In genomic region chr16:75622762-75623605, GRCh38 we compare ENCODE assay signal across 8 cellular contexts. TPM values are rescaled to one million over a fixed set of nuclear protein-coding genes. Genes with fewer than 3 reads are reported as not detected.
DNase-seq lines count a peak whose midpoint lies in the region; TF ChIP-seq lines count a peak whose summit lies in the region.

Gene ADAT1 (minus strand): TSS chr16:75623281. CDS start chr16:75620799, 2,482 bp downstream.

- peak within 1 kb of the TSS; percentile 55; the same call in 1 of the 2 replicates for H3K27ac ChIP-seq in MM.1S (ENCODE audit: low read length)
- peak within 1 kb of the TSS; percentile 87 for H3K27ac ChIP-seq in neural cell (ENCODE audit: low read length)
- H3K27ac ChIP-seq in stomach: peak within 1 kb of the TSS; percentile 87 to 98 (median 93)

- peak; percentile 96 to 98 for DNase-seq in HAP-1 (ENCODE audit: low spot score in 2 of 2)
- peak; percentile 94 for DNase-seq in MM.1S
- DNase-seq in SIG-M5 (lab: John Stamatoyannopoulos, UW): peak; percentile 68
- DNase-seq in activated gamma-delta T cell (lab: John Stamatoyannopoulos, UW): peak; percentile 94
- peak; percentile 95 for DNase-seq in fibroblast of the conjunctiva (ENCODE audit: low read depth)
- DNase-seq in stomach: peak; percentile 99

- no peaks in the 10 kb centered on the region for H3K27me3 ChIP-seq in HAP-1 (ENCODE audit: low read depth)
- no peaks in the 10 kb centered on the region for H3K27me3 ChIP-seq in MM.1S (replicated peaks; ENCODE audit: insufficient read depth, low read length)
- H3K27me3 ChIP-seq in neural cell (ENCODE audit: insufficient read depth, low read depth, low read length): no peaks in the 10 kb centered on the region
- H3K27me3 ChIP-seq in stomach: no peaks in the 10 kb centered on the region

- in situ Hi-C loops in HAP-1 (cut with MboI; ENCODE audit: low sequenced_read_pairs): no loop called here

- TF ChIP-seq CTCF in MM.1S (IDR thresholded peaks at IDR 0.05; ENCODE audit: low read length) (no peak), neural cell (IDR thresholded peaks at IDR 0.05; ENCODE audit: poor library complexity, severe bottlenecking) (no peak), stomach (IDR thresholded peaks at IDR 0.05) (peak in 1 of 7 experiments; percentile 4)

- intact Hi-C loops in stomach (cut with DNase I; ENCODE audit: low total_unique reads): no loop called here

- TF ChIP-seq RAD21 in neural cell (conservative IDR thresholded peaks at IDR 0.05): peak; percentile 29

- H3K36me3 ChIP-seq in ES-I3 (ENCODE audit: insufficient read depth, low read length): peaks cover 18% of the 10 kb centered on the region
- H3K36me3 ChIP-seq in HAP-1 (replicated peaks): peaks cover 37% of the 10 kb centered on the region
- H3K36me3 ChIP-seq in MM.1S (replicated peaks; ENCODE audit: insufficient read depth, low read length): no peaks in the 10 kb centered on the region
- peaks cover 2% of the 10 kb centered on the region for H3K36me3 ChIP-seq in neural cell (ENCODE audit: insufficient read depth, low read length)
- peaks cover 15 to 54% (median 52%) of the 10 kb centered on the region in 4 donors for H3K36me3 ChIP-seq in stomach

- H3F3A ChIP-seq in MM.1S (ENCODE audit: insufficient read depth, low read length) (peaks cover 3% of the 10 kb centered on the region; the same call in 1 of the 2 replicates), neural cell (ENCODE audit: insufficient read depth, low read length, poor library complexity, severe bottlenecking) (no peaks in the 10 kb centered on the region)

- H3K79me2 ChIP-seq in MM.1S (ENCODE audit: low read length) (peaks cover 5% of the 10 kb centered on the region), neural cell (replicated peaks; ENCODE audit: insufficient read depth, low read length) (peaks cover 4% of the 10 kb centered on the region)

- peak in 1 of 4 donors; percentile 21 for TF ChIP-seq POLR2A in stomach (IDR thresholded peaks at IDR 0.05)

- no peaks in the 10 kb centered on the region for H3K9me2 ChIP-seq in MM.1S (replicated peaks; ENCODE audit: insufficient read depth, low read length)
- H3K9me2 ChIP-seq in neural cell (ENCODE audit: insufficient read depth, low read length): no peaks in the 10 kb centered on the region

- peak within 1 kb of the TSS; percentile 73 for H3K9ac ChIP-seq in ES-I3 (ENCODE audit: low read depth, low read length)
- H3K9ac ChIP-seq in MM.1S (ENCODE audit: low read length): peak within 1 kb of the TSS; percentile 84
- H3K9ac ChIP-seq in neural cell (ENCODE audit: low read length): peak within 1 kb of the TSS; percentile 88

- peak within 1 kb of the TSS; percentile 61 for H3K4me2 ChIP-seq in MM.1S (ENCODE audit: low read depth, low read length)
- H3K4me2 ChIP-seq in neural cell (ENCODE audit: low read length): peak within 1 kb of the TSS; percentile 98

- H3K4me1 ChIP-seq in ES-I3 (ENCODE audit: insufficient read depth, low read length) (no peaks in the 10 kb centered on the region), HAP-1 (peaks cover 8% of the 10 kb centered on the region), MM.1S (ENCODE audit: low read length) (no peaks in the 10 kb centered on the region), stomach (peaks cover 12 to 31% (median 24%) of the 10 kb centered on the region in 4 donors)

- peak; percentile 44 for TF ChIP-seq EP300 in neural cell (conservative IDR thresholded peaks at IDR 0.05; ENCODE audit: poor library complexity, severe bottlenecking)
- no peak for TF ChIP-seq EP300 in stomach (IDR thresholded peaks at IDR 0.05)

- WGBS in stomach, 5 donors: 0 to 1% (median 0%) methylated on average over 56 to 62 of the region's 62 CpGs

- H3K9me3 ChIP-seq in ES-I3 (ENCODE audit: control insufficient read depth, insufficient read depth, low read length): no peaks in the 10 kb centered on the region
- no peaks in the 10 kb centered on the region for H3K9me3 ChIP-seq in HAP-1
- H3K9me3 ChIP-seq in MM.1S (replicated peaks; ENCODE audit: insufficient read depth, low read length): no peaks in the 10 kb centered on the region
- no peaks in the 10 kb centered on the region for H3K9me3 ChIP-seq in neural cell (ENCODE audit: low read length)
- H3K9me3 ChIP-seq in stomach: no peaks in the 10 kb centered on the region

- H3K4me3 ChIP-seq in HAP-1 (peak within 1 kb of the TSS; percentile 72), MM.1S (ENCODE audit: low read length) (peak within 1 kb of the TSS; percentile 80), neural cell (ENCODE audit: low read length) (peak within 1 kb of the TSS; percentile 79), stomach (peak within 1 kb of the TSS; percentile 66 to 84 (median 72))

- H4K20me1 ChIP-seq in MM.1S (ENCODE audit: insufficient read depth, low read length) (no peaks in the 10 kb centered on the region), neural cell (ENCODE audit: insufficient read depth) (no peaks in the 10 kb centered on the region)

- peak within 1 kb of the TSS; percentile 48; the same call in 1 of the 2 replicates for H2AFZ ChIP-seq in MM.1S (ENCODE audit: low read length)
- H2AFZ ChIP-seq in neural cell (ENCODE audit: low read depth, low read length): peak within 1 kb of the TSS; percentile 65

TF ChIP-seq in neural cell, 6 proteins besides CTCF, POLR2A, EP300 and RAD21:
- peak; percentile 96 for TF ChIP-seq POLR2AphosphoS5 (IDR thresholded peaks at IDR 0.05)
- peak; percentile 97 for TF ChIP-seq MXI1 (conservative IDR thresholded peaks at IDR 0.05; ENCODE audit: poor library complexity, severe bottlenecking)
- TF ChIP-seq REST (IDR thresholded peaks at IDR 0.05; ENCODE audit: borderline replicate concordance): peak; percentile 53
- peak; percentile 54 for TF ChIP-seq SMC3 (conservative IDR thresholded peaks at IDR 0.05; ENCODE audit: poor library complexity)
- TF ChIP-seq EZH2 (IDR thresholded peaks at IDR 0.05; ENCODE audit: borderline replicate concordance, insufficient read depth, low read length, poor library complexity, severe bottlenecking): no peak
- peak; percentile 44 for TF ChIP-seq TAF1 (IDR thresholded peaks at IDR 0.05; ENCODE audit: low read depth)

RNA-seq across cellular contexts. Expression of gene ADAT1, which starts in this region (rescaled TPM):
- polyA plus RNA-seq in neural cell (62.8 and 64.5 TPM in 2 replicates), stomach (10 to 100 TPM in 1 of 3 donors, 1 to 10 TPM in 2; 6.0 to 18.2 (median 7.8) TPM)
- 172 and 179 TPM in 2 replicates for polyA minus RNA-seq in neural cell
- 10 to 100 TPM in 3 of 5 donors, 1 to 10 TPM in 1, under 1 TPM in 1; 0.58 to 69.8 (median 25.8) TPM for total RNA-seq in stomach

Comparison
In these comparisons a context has a peak if more than half of its experiments do, and no peak if none do; other contexts are left out.
1. Peak in every context shown above with its lines: DNase-seq, H3K4me3 ChIP-seq and H3K27ac ChIP-seq.